Comparison of ENCODE assay signal across 10 cellular contexts in the genomic region with DNA sequence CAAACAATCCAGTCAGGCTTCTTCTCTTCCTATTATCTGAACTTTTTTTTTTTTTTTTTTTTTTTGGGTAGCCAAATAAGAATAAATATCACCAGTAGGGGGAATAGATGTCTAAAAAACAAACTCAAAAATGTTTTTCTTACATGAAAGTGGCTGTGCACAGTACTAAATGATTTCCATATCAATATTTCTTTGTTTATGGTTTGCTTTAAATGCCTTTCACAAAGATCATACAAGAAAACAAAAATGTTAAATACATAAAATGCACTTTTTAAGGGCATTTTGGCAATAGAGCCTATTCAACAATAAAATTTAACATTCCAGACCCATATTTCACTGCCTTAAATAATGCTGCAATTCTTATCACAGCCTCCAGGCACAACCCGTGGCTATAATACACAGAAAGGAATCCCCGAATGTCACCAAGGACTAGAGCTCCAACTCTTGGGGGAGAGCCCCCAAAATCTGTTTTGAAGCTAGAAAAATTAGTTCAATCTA.
DNase-seq lines count a peak whose midpoint lies in the region; ATAC-seq and TF ChIP-seq lines count a peak whose summit lies in the region.
"Had no signal": no experiment of that assay in that cellular context is flagged by ENCODE, and none has a peak within 500 bp of the region (broad histone marks: within the 10 kb centered on the region; RNA-seq: fewer than 3 reads in every experiment).

No MANE protein-coding gene starts in this region.

- no peaks in the 10 kb centered on the region for H3K9me3 ChIP-seq in GM23248 (ENCODE audit: low read depth)

- peak overlapping the region; percentile 49 for H2AFZ ChIP-seq in GM23248

- DNase-seq in AG08395 (ENCODE audit: low spot score) (peak; percentile 38), GM23248 (peak; percentile 72), iris pigment epithelial cell (ENCODE audit: low read depth) (peak; percentile 25), T-helper 9 cell (no peak), NCI-H2029 treated with DMSO at 0.1 percent for 48 hours (lab: John Stamatoyannopoulos, UW) (no peak), COLO668 (lab: John Stamatoyannopoulos, UW; ENCODE audit: unreplicated experiment) (no peak)
- DNase-seq: activated naive CD8-positive, alpha-beta T cell treated with anti-CD3 and anti-CD28 coated beads, Interleukin-2, amount 50 U/mL, for 24 hours; NCI-H1048 had no signal

- H3K36me3 ChIP-seq in GM23248 (ENCODE audit: low read depth), result no peaks in the 10 kb centered on the region

- no peak overlapping the region for H3K4me3 ChIP-seq in GM23248

- H3K27me3 ChIP-seq in GM23248 (replicated peaks; ENCODE audit: insufficient read depth), result no peaks in the 10 kb centered on the region

- H3F3A ChIP-seq in GM23248 (ENCODE audit: insufficient read depth), result peaks cover 10% of the 10 kb centered on the region

- no peaks in the 10 kb centered on the region for H3K79me2 ChIP-seq in GM23248 (ENCODE audit: insufficient read depth)

- ATAC-seq in SK-N-SH treated with all-trans-retinoic acid at 6 μM for 48 hours (peak; percentile 89), GM19328 (IDR thresholded peaks at IDR 0.05; ENCODE audit: unreplicated experiment) (no peak)
- ATAC-seq: activated naive CD8-positive, alpha-beta T cell treated with anti-CD3 and anti-CD28 coated beads, Interleukin-2, amount 50 U/mL, for 24 hours had no signal

- H3K4me1 ChIP-seq in GM23248 (ENCODE audit: insufficient read depth), result peaks cover 7% of the 10 kb centered on the region

- in situ Hi-C loops in GM23248 (cut with MboI), result no loop called here

- H4K20me1 ChIP-seq in GM23248 (ENCODE audit: insufficient read depth), result no peaks in the 10 kb centered on the region

- H3K9ac ChIP-seq in GM23248, result no peak overlapping the region

- H3K9me2 ChIP-seq in GM23248 (ENCODE audit: insufficient read depth), result no peaks in the 10 kb centered on the region

- peak overlapping the region; percentile 6 for H3K4me2 ChIP-seq in GM23248 (ENCODE audit: unreplicated experiment)

- WGBS in GM23248 (ENCODE audit: low coverage in 1 of 2, low lambda C conversion rate in 2 of 2, missing lambda C conversion rate in 2 of 2), 2 experiments, result 3 to 4% methylated on average over 2 of the region's 2 CpGs

- H3K27ac ChIP-seq in GM23248, result no peak overlapping the region

TF ChIP-seq in SK-N-SH treated with all-trans-retinoic acid at 6 μM for 48 hours, 23 proteins besides CTCF, POLR2A, EP300 and RAD21:
- no peak for TF ChIP-seq ZFP3 (CRISPR knock-in tag; IDR thresholded peaks at IDR 0.05)
- TF ChIP-seq SNAI2 (CRISPR knock-in tag; IDR thresholded peaks at IDR 0.05), result no peak
- no peak for TF ChIP-seq PATZ1 (CRISPR knock-in tag; IDR thresholded peaks at IDR 0.05; ENCODE audit: borderline replicate concordance)
- TF ChIP-seq ISL1 (CRISPR knock-in tag; IDR thresholded peaks at IDR 0.05), result no peak
- TF ChIP-seq ARNTL (CRISPR knock-in tag; IDR thresholded peaks at IDR 0.05; ENCODE audit: borderline replicate concordance, low read depth), result no peak
- no peak for TF ChIP-seq CSDC2 (CRISPR knock-in tag; IDR thresholded peaks at IDR 0.05)
- no peak for TF ChIP-seq CREB5 (CRISPR knock-in tag; IDR thresholded peaks at IDR 0.05; ENCODE audit: low read depth)
- no peak for TF ChIP-seq ZC3H10 (CRISPR knock-in tag; IDR thresholded peaks at IDR 0.05)
- TF ChIP-seq, protein P1, sequence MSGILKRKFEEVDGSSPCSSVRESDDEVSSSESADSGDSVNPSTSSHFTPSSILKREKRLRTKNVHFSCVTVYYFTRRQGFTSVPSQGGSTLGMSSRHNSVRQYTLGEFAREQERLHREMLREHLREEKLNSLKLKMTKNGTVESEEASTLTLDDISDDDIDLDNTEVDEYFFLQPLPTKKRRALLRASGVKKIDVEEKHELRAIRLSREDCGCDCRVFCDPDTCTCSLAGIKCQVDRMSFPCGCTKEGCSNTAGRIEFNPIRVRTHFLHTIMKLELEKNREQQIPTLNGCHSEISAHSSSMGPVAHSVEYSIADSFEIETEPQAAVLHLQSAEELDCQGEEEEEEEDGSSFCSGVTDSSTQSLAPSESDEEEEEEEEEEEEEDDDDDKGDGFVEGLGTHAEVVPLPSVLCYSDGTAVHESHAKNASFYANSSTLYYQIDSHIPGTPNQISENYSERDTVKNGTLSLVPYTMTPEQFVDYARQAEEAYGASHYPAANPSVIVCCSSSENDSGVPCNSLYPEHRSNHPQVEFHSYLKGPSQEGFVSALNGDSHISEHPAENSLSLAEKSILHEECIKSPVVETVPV (CRISPR knock-in tag; IDR thresholded peaks at IDR 0.05), result no peak
- no peak for TF ChIP-seq RARB (CRISPR knock-in tag; IDR thresholded peaks at IDR 0.05)
- no peak for TF ChIP-seq ZFP30 (CRISPR knock-in tag; IDR thresholded peaks at IDR 0.05)
- TF ChIP-seq ZNF70 (CRISPR knock-in tag; IDR thresholded peaks at IDR 0.05), result no peak
- TF ChIP-seq ZNF8 (CRISPR knock-in tag; IDR thresholded peaks at IDR 0.05), result no peak
- TF ChIP-seq TCF4 (CRISPR knock-in tag; IDR thresholded peaks at IDR 0.05; ENCODE audit: borderline replicate concordance), result no peak
- no peak for TF ChIP-seq ESRRG (CRISPR knock-in tag; IDR thresholded peaks at IDR 0.05)
- no peak for TF ChIP-seq PPARA (CRISPR knock-in tag; IDR thresholded peaks at IDR 0.05; ENCODE audit: borderline replicate concordance)
- TF ChIP-seq TOX (CRISPR knock-in tag; IDR thresholded peaks at IDR 0.05; ENCODE audit: borderline replicate concordance), result no peak

Comparison
In these comparisons a context has a peak if more than half of its experiments do, and no peak if none do; other contexts are left out.
1. DNase-seq: peak in AG08395 (single experiment), GM23248 (single experiment) and iris pigment epithelial cell (single experiment); none in T-helper 9 cell (single experiment), NCI-H2029 treated with DMSO at 0.1 percent for 48 hours (single experiment) and COLO668 (single experiment).